Comparison of ENCODE assay signal across 2 cellular contexts in the genomic region with DNA sequence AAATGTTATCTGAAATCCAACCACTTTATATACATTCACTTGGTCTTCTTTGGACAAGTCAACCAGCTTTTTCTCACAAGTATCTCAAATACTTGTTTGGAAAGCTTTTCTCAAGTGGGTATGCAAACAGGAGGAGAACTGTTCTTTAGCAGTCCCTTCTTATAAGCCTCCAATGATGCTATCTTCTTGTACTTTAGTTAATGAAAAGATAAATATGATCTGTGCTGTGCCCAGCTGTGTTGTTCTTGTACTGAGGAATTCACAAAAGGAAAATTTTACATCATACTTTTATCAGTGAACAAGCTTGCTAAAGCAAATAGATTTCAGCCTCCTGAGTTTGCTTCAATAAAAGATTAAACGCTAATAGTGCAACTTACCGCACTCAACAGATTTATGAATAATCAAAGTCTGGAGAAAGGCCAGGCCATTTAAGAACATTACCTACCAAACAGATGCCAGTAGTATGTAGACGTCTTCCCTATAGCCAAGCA.
TF ChIP-seq lines count a peak whose summit lies in the region.

No MANE protein-coding gene starts in this region.

TF ChIP-seq in HEK293, 187 proteins besides CTCF, POLR2A, EP300 and RAD21 (continued from another document and continues in another):
- TF ChIP-seq ZNF280D (tag by site-specific recombination; IDR thresholded peaks at IDR 0.05) (no peak), KLF9 (tag by site-specific recombination; IDR thresholded peaks at IDR 0.05; ENCODE audit: low read depth) (no peak), ZNF785 (tag by site-specific recombination; IDR thresholded peaks at IDR 0.05) (no peak), FEZF1 (tag by site-specific recombination; IDR thresholded peaks at IDR 0.05) (peak; percentile 97), ZNF777 (tag by site-specific recombination; IDR thresholded peaks at IDR 0.05; ENCODE audit: borderline replicate concordance) (no peak), ZNF394 (tag by site-specific recombination; IDR thresholded peaks at IDR 0.05; ENCODE audit: borderline replicate concordance) (no peak), ZNF837 (tag by site-specific recombination; IDR thresholded peaks at IDR 0.05) (no peak), ZNF571 (tag by site-specific recombination; IDR thresholded peaks at IDR 0.05) (no peak), PRDM4 (tag by site-specific recombination; IDR thresholded peaks at IDR 0.05) (no peak)
- TF ChIP-seq, protein P1, sequence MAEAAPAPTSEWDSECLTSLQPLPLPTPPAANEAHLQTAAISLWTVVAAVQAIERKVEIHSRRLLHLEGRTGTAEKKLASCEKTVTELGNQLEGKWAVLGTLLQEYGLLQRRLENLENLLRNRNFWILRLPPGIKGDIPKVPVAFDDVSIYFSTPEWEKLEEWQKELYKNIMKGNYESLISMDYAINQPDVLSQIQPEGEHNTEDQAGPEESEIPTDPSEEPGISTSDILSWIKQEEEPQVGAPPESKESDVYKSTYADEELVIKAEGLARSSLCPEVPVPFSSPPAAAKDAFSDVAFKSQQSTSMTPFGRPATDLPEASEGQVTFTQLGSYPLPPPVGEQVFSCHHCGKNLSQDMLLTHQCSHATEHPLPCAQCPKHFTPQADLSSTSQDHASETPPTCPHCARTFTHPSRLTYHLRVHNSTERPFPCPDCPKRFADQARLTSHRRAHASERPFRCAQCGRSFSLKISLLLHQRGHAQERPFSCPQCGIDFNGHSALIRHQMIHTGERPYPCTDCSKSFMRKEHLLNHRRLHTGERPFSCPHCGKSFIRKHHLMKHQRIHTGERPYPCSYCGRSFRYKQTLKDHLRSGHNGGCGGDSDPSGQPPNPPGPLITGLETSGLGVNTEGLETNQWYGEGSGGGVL (tag by site-specific recombination; IDR thresholded peaks at IDR 0.05): no peak
- TF ChIP-seq, protein P2, sequence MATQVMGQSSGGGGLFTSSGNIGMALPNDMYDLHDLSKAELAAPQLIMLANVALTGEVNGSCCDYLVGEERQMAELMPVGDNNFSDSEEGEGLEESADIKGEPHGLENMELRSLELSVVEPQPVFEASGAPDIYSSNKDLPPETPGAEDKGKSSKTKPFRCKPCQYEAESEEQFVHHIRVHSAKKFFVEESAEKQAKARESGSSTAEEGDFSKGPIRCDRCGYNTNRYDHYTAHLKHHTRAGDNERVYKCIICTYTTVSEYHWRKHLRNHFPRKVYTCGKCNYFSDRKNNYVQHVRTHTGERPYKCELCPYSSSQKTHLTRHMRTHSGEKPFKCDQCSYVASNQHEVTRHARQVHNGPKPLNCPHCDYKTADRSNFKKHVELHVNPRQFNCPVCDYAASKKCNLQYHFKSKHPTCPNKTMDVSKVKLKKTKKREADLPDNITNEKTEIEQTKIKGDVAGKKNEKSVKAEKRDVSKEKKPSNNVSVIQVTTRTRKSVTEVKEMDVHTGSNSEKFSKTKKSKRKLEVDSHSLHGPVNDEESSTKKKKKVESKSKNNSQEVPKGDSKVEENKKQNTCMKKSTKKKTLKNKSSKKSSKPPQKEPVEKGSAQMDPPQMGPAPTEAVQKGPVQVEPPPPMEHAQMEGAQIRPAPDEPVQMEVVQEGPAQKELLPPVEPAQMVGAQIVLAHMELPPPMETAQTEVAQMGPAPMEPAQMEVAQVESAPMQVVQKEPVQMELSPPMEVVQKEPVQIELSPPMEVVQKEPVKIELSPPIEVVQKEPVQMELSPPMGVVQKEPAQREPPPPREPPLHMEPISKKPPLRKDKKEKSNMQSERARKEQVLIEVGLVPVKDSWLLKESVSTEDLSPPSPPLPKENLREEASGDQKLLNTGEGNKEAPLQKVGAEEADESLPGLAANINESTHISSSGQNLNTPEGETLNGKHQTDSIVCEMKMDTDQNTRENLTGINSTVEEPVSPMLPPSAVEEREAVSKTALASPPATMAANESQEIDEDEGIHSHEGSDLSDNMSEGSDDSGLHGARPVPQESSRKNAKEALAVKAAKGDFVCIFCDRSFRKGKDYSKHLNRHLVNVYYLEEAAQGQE (tag by site-specific recombination; IDR thresholded peaks at IDR 0.05): no peak

TF ChIP-seq in WTC11, 78 proteins besides CTCF, POLR2A, EP300 and RAD21 (continued from another document):
- TF ChIP-seq, protein P3, sequence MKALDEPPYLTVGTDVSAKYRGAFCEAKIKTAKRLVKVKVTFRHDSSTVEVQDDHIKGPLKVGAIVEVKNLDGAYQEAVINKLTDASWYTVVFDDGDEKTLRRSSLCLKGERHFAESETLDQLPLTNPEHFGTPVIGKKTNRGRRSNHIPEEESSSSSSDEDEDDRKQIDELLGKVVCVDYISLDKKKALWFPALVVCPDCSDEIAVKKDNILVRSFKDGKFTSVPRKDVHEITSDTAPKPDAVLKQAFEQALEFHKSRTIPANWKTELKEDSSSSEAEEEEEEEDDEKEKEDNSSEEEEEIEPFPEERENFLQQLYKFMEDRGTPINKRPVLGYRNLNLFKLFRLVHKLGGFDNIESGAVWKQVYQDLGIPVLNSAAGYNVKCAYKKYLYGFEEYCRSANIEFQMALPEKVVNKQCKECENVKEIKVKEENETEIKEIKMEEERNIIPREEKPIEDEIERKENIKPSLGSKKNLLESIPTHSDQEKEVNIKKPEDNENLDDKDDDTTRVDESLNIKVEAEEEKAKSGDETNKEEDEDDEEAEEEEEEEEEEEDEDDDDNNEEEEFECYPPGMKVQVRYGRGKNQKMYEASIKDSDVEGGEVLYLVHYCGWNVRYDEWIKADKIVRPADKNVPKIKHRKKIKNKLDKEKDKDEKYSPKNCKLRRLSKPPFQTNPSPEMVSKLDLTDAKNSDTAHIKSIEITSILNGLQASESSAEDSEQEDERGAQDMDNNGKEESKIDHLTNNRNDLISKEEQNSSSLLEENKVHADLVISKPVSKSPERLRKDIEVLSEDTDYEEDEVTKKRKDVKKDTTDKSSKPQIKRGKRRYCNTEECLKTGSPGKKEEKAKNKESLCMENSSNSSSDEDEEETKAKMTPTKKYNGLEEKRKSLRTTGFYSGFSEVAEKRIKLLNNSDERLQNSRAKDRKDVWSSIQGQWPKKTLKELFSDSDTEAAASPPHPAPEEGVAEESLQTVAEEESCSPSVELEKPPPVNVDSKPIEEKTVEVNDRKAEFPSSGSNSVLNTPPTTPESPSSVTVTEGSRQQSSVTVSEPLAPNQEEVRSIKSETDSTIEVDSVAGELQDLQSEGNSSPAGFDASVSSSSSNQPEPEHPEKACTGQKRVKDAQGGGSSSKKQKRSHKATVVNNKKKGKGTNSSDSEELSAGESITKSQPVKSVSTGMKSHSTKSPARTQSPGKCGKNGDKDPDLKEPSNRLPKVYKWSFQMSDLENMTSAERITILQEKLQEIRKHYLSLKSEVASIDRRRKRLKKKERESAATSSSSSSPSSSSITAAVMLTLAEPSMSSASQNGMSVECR (CRISPR knock-in tag; IDR thresholded peaks at IDR 0.05; ENCODE audit: borderline replicate concordance): no peak
- no peak for TF ChIP-seq ATF1 (CRISPR knock-in tag; IDR thresholded peaks at IDR 0.05)
- TF ChIP-seq TEAD4 (CRISPR knock-in tag; IDR thresholded peaks at IDR 0.05): no peak
- no peak for TF ChIP-seq OVOL2 (CRISPR knock-in tag; IDR thresholded peaks at IDR 0.05; ENCODE audit: borderline replicate concordance)
- TF ChIP-seq, protein P4, sequence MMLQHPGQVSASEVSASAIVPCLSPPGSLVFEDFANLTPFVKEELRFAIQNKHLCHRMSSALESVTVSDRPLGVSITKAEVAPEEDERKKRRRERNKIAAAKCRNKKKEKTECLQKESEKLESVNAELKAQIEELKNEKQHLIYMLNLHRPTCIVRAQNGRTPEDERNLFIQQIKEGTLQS (CRISPR knock-in tag; conservative IDR thresholded peaks at IDR 0.05): no peak
- TF ChIP-seq TEAD1 (CRISPR knock-in tag; IDR thresholded peaks at IDR 0.05): no peak
- no peak for TF ChIP-seq FOXJ3 (CRISPR knock-in tag; IDR thresholded peaks at IDR 0.05; ENCODE audit: borderline replicate concordance)
- TF ChIP-seq SMAD3 (CRISPR knock-in tag; IDR thresholded peaks at IDR 0.05; ENCODE audit: borderline replicate concordance): no peak
- no peak for TF ChIP-seq TCF7 (CRISPR knock-in tag; IDR thresholded peaks at IDR 0.05; ENCODE audit: low read depth)
- no peak for TF ChIP-seq ZMAT4 (CRISPR knock-in tag; IDR thresholded peaks at IDR 0.05)
- no peak for TF ChIP-seq PRRX2 (CRISPR knock-in tag; IDR thresholded peaks at IDR 0.05)
